Comparison of ENCODE assay signal across 1 cellular context in genomic region chr9:134025606-134026541, GRCh38.
A peak's percentile ranks its signal among the peaks of the same experiment; 100 is the strongest.
TF ChIP-seq lines count a peak whose summit lies in the region.

No MANE protein-coding gene starts in this region.

TF ChIP-seq in HEK293, 187 proteins besides CTCF, POLR2A, EP300 and RAD21 (continued from another document and continues in another):
- TF ChIP-seq REST (tag by site-specific recombination; IDR thresholded peaks at IDR 0.05) (no peak), ZNF26 (tag by site-specific recombination; IDR thresholded peaks at IDR 0.05) (no peak), ZBTB11 (tag by site-specific recombination; conservative IDR thresholded peaks at IDR 0.05; ENCODE audit: low read depth) (peak; percentile 44), ZNF692 (tag by site-specific recombination; IDR thresholded peaks at IDR 0.05) (no peak; the same call in 1 of the 2 replicates), ZNF548 (tag by site-specific recombination; IDR thresholded peaks at IDR 0.05) (no peak), ZBTB26 (tag by site-specific recombination; optimal IDR thresholded peaks at IDR 0.05) (peak; percentile 87), ZBTB20 (tag by site-specific recombination; IDR thresholded peaks at IDR 0.05) (peak; percentile 98), ZBTB17 (tag by site-specific recombination; IDR thresholded peaks at IDR 0.05) (no peak), KLF9 (tag by site-specific recombination; IDR thresholded peaks at IDR 0.05; ENCODE audit: low read depth) (no peak), PRDM1 (tag by site-specific recombination; IDR thresholded peaks at IDR 0.05) (no peak), ZNF398 (tag by site-specific recombination; IDR thresholded peaks at IDR 0.05) (no peak; the same call in 1 of the 2 replicates), PATZ1 (tag by site-specific recombination; IDR thresholded peaks at IDR 0.05) (peak; percentile 82), IKZF3 (tag by site-specific recombination; IDR thresholded peaks at IDR 0.05) (no peak), ZBTB8A (tag by site-specific recombination; IDR thresholded peaks at IDR 0.05) (peak; percentile 73), ZNF549 (tag by site-specific recombination; IDR thresholded peaks at IDR 0.05) (no peak), ZSCAN30 (tag by site-specific recombination; IDR thresholded peaks at IDR 0.05) (no peak), ZNF18 (tag by site-specific recombination; IDR thresholded peaks at IDR 0.05) (no peak), ZSCAN5A (tag by site-specific recombination; IDR thresholded peaks at IDR 0.05) (no peak), ZNF785 (tag by site-specific recombination; IDR thresholded peaks at IDR 0.05) (no peak), MZF1 (tag by site-specific recombination; IDR thresholded peaks at IDR 0.05; ENCODE audit: borderline replicate concordance) (no peak), YY2 (tag by site-specific recombination; IDR thresholded peaks at IDR 0.05) (no peak), ZBTB48 (tag by site-specific recombination; IDR thresholded peaks at IDR 0.05) (peak; percentile 49; the same call in 1 of the 2 replicates), SETDB1 (IDR thresholded peaks at IDR 0.05; ENCODE audit: insufficient read length, low read length) (no peak), ZIC2 (tag by site-specific recombination; IDR thresholded peaks at IDR 0.05) (peak; percentile 40; the same call in 1 of the 2 replicates), ZNF169 (tag by site-specific recombination; IDR thresholded peaks at IDR 0.05) (no peak), ZNF488 (tag by site-specific recombination; IDR thresholded peaks at IDR 0.05) (no peak), TCF7L2 (IDR thresholded peaks at IDR 0.05; ENCODE audit: borderline replicate concordance, low read depth, low read length) (peak; percentile 25; the same call in 1 of the 2 replicates), ZNF266 (tag by site-specific recombination; IDR thresholded peaks at IDR 0.05; ENCODE audit: low read depth) (no peak), ZNF639 (tag by site-specific recombination; IDR thresholded peaks at IDR 0.05) (no peak), ZSCAN4 (tag by site-specific recombination; IDR thresholded peaks at IDR 0.05) (no peak), ZNF16 (tag by site-specific recombination; IDR thresholded peaks at IDR 0.05; ENCODE audit: low read depth) (no peak), ZNF423 (tag by site-specific recombination; IDR thresholded peaks at IDR 0.05) (0 out of 2 replicates have a peak, but pooled peaks have one; percentile 2)
